In the genomic region with DNA sequence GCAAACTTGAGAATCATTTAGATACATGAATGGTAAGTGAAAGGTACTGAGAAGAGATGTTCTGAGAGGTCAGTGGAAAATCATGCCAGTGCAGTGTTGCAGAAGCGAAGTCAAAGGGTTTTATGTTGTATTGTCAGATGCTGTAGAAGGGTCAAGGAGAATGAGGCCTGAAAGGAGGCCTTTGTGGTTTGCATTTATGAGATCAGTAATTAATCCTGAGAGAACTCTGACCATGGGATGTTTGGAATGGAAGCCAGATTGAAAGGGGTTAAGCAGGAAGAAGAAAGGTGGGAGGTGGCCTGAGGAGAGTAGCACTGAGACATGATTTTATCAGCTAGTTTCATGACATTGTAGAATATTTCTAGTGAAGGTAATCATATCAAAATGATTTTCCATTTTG, we compare ENCODE assay signal across 26 cellular contexts.
A peak's percentile ranks its signal among the peaks of the same experiment; 100 is the strongest.
DNase-seq lines count a peak whose midpoint lies in the region; ATAC-seq, FAIRE-seq and TF ChIP-seq lines count a peak whose summit lies in the region.
"Had no signal": no experiment of that assay in that cellular context is flagged by ENCODE, and none has a peak within 500 bp of the region (broad histone marks: within the 10 kb centered on the region; RNA-seq: fewer than 3 reads in every experiment).

No MANE protein-coding gene starts in this region.

- H3K79me2 ChIP-seq in astrocyte (ENCODE audit: insufficient read depth, low read length), result peaks cover 91% of the 10 kb centered on the region

- no peak overlapping the region for H3K4me3 ChIP-seq in astrocyte (ENCODE audit: insufficient read depth, low read depth, low read length)
- H3K4me3 ChIP-seq: BLaER1 treated with 17β-estradiol and CSF1 and Interleukin-3, amounts not matched to agents 10 nM and 100 nM; Peyer's patch had no signal

- H3K27ac Mint-ChIP-seq in activated naive CD8-positive, alpha-beta T cell treated with anti-CD3 and anti-CD28 coated beads, Interleukin-2, amount 50 U/mL, for 24 hours, result peak overlapping the region; percentile 7
- H3K27ac Mint-ChIP-seq in activated naive CD8-positive, alpha-beta T cell treated with anti-CD3 and anti-CD28 coated beads for 36 hours, result no peak overlapping the region
- H3K27ac Mint-ChIP-seq in astrocyte (ENCODE audit: unreplicated experiment), result peak overlapping the region; percentile 3
- H3K27ac Mint-ChIP-seq in nephron, result peak overlapping the region; percentile 6 to 43 (median 30)
- H3K27ac Mint-ChIP-seq in type B pancreatic cell, result peak overlapping the region; percentile 10
- H3K27ac Mint-ChIP-seq in Calu3 (ENCODE audit: unreplicated experiment), result no peak overlapping the region
- H3K27ac Mint-ChIP-seq: CD8-positive, alpha-beta T cell had no signal

- no peaks in the 10 kb centered on the region for H3K27me3 ChIP-seq in astrocyte (ENCODE audit: insufficient read depth, low read length)
- H3K27me3 ChIP-seq: BLaER1 treated with 17β-estradiol and CSF1 and Interleukin-3, amounts not matched to agents 10 nM and 100 nM; Peyer's patch had no signal

- H3K9me3 ChIP-seq in astrocyte (ENCODE audit: insufficient read depth, low read depth, low read length), result no peaks in the 10 kb centered on the region
- H3K9me3 ChIP-seq: Peyer's patch had no signal

- H3K36me3 ChIP-seq in astrocyte (ENCODE audit: insufficient read depth, low read length), result no peaks in the 10 kb centered on the region
- H3K36me3 ChIP-seq: Peyer's patch had no signal

- H3K4me3 Mint-ChIP-seq in activated naive CD8-positive, alpha-beta T cell treated with anti-CD3 and anti-CD28 coated beads, Interleukin-2, amount 50 U/mL, for 24 hours, result no peak overlapping the region
- H3K4me3 Mint-ChIP-seq in activated naive CD8-positive, alpha-beta T cell treated with anti-CD3 and anti-CD28 coated beads for 36 hours, result no peak overlapping the region
- H3K4me3 Mint-ChIP-seq in astrocyte (ENCODE audit: unreplicated experiment), result no peak overlapping the region
- H3K4me3 Mint-ChIP-seq in nephron, result no peak overlapping the region
- H3K4me3 Mint-ChIP-seq in type B pancreatic cell, result peak overlapping the region; percentile 19
- H3K4me3 Mint-ChIP-seq in activated T-cell treated with anti-CD3 and anti-CD28 coated beads, Interleukin-2, amount 50 U/mL, for 4 hours, result no peak overlapping the region
- H3K4me3 Mint-ChIP-seq in Calu3 (ENCODE audit: low read depth, unreplicated experiment), result no peak overlapping the region
- H3K4me3 Mint-ChIP-seq: CD8-positive, alpha-beta T cell had no signal

- ATAC-seq in activated naive CD8-positive, alpha-beta T cell treated with anti-CD3 and anti-CD28 coated beads, Interleukin-2, amount 50 U/mL, for 24 hours, result no peak
- ATAC-seq in activated T-cell treated with anti-CD3 and anti-CD28 coated beads, Interleukin-2, amount 50 U/mL, for 4 hours, result no peak
- ATAC-seq in GM21367 (IDR thresholded peaks at IDR 0.05; ENCODE audit: unreplicated experiment), result no peak
- ATAC-seq: CD8-positive, alpha-beta T cell; HepG2 had no signal

- no peaks in the 10 kb centered on the region for H3K27me3 Mint-ChIP-seq in activated naive CD8-positive, alpha-beta T cell treated with anti-CD3 and anti-CD28 coated beads, Interleukin-2, amount 50 U/mL, for 24 hours
- no peaks in the 10 kb centered on the region for H3K27me3 Mint-ChIP-seq in activated naive CD8-positive, alpha-beta T cell treated with anti-CD3 and anti-CD28 coated beads for 36 hours
- H3K27me3 Mint-ChIP-seq in astrocyte (ENCODE audit: low read depth, unreplicated experiment) (no peaks in the 10 kb centered on the region), nephron (ENCODE audit: low read depth) (no peaks in the 10 kb centered on the region), type B pancreatic cell (no peaks in the 10 kb centered on the region), Calu3 (ENCODE audit: unreplicated experiment) (no peaks in the 10 kb centered on the region)
- H3K27me3 Mint-ChIP-seq in activated T-cell treated with anti-CD3 and anti-CD28 coated beads, Interleukin-2, amount 50 U/mL, for 4 hours (ENCODE audit: low read depth), result no peaks in the 10 kb centered on the region

- no peak for TF ChIP-seq CTCF in astrocyte (IDR thresholded peaks at IDR 0.05; ENCODE audit: insufficient read depth, low read depth, low read length)
- TF ChIP-seq CTCF in nephron (IDR thresholded peaks at IDR 0.05; ENCODE audit: unreplicated experiment in 3 of 3), result no peak
- TF ChIP-seq CTCF in type B pancreatic cell (conservative IDR thresholded peaks at IDR 0.05), result no peak
- TF ChIP-seq CTCF in Calu3 (IDR thresholded peaks at IDR 0.05; ENCODE audit: unreplicated experiment), result no peak

- no TSS peak for BruUV-seq in Calu3 (replicated peaks; lab: Mats Ljungman, UMichigan)

- H3K9me3 Mint-ChIP-seq in activated naive CD8-positive, alpha-beta T cell treated with anti-CD3 and anti-CD28 coated beads, Interleukin-2, amount 50 U/mL, for 24 hours, result no peaks in the 10 kb centered on the region
- peaks cover 2% of the 10 kb centered on the region for H3K9me3 Mint-ChIP-seq in activated naive CD8-positive, alpha-beta T cell treated with anti-CD3 and anti-CD28 coated beads for 36 hours
- H3K9me3 Mint-ChIP-seq in astrocyte (ENCODE audit: unreplicated experiment) (no peaks in the 10 kb centered on the region), nephron (no peaks in the 10 kb centered on the region), type B pancreatic cell (no peaks in the 10 kb centered on the region), Calu3 (ENCODE audit: low read depth, unreplicated experiment) (no peaks in the 10 kb centered on the region)
- H3K9me3 Mint-ChIP-seq in activated T-cell treated with anti-CD3 and anti-CD28 coated beads, Interleukin-2, amount 50 U/mL, for 4 hours, result no peaks in the 10 kb centered on the region

- intact Hi-C loops in Calu3 (cut with micrococcal nuclease; ENCODE audit: unreplicated experiment), result no loop called here

- peaks cover 84% of the 10 kb centered on the region for H4K20me1 ChIP-seq in astrocyte (ENCODE audit: insufficient read depth, low read length)

- no peak overlapping the region for H3K4me2 ChIP-seq in astrocyte (ENCODE audit: low read length)
- H3K4me2 ChIP-seq: BLaER1 treated with 17β-estradiol and CSF1 and Interleukin-3, amounts not matched to agents 10 nM and 100 nM had no signal

- H3K9ac ChIP-seq in astrocyte (ENCODE audit: low read length), result no peak overlapping the region
- H3K9ac ChIP-seq: BLaER1 treated with 17β-estradiol and CSF1 and Interleukin-3, amounts not matched to agents 10 nM and 100 nM had no signal

- H3K4me1 ChIP-seq in astrocyte (ENCODE audit: insufficient read depth, low read length), result no peaks in the 10 kb centered on the region
- H3K4me1 ChIP-seq: Peyer's patch had no signal

- no peak overlapping the region for H3K27ac ChIP-seq in astrocyte (ENCODE audit: low read depth, low read length)
- H3K27ac ChIP-seq: 22Rv1; BLaER1 treated with 17β-estradiol and CSF1 and Interleukin-3, amounts not matched to agents 10 nM and 100 nM; HL-60; Peyer's patch had no signal

- CTCF ChIA-PET in Calu3 (lab: Charles Lee), result interaction anchor here (0.6 kb wide), 1 partner anchor 10 kb away, joined by 3 read pairs; no protein-coding TSS in a partner anchor

- peaks cover 9% of the 10 kb centered on the region for H3K4me1 Mint-ChIP-seq in activated naive CD8-positive, alpha-beta T cell treated with anti-CD3 and anti-CD28 coated beads, Interleukin-2, amount 50 U/mL, for 24 hours
- peaks cover 11% of the 10 kb centered on the region for H3K4me1 Mint-ChIP-seq in activated naive CD8-positive, alpha-beta T cell treated with anti-CD3 and anti-CD28 coated beads for 36 hours
- H3K4me1 Mint-ChIP-seq in astrocyte (ENCODE audit: low read depth, unreplicated experiment) (peaks cover 23% of the 10 kb centered on the region), nephron (peaks cover 30% of the 10 kb centered on the region), type B pancreatic cell (ENCODE audit: unreplicated experiment) (peaks cover 33% of the 10 kb centered on the region), Calu3 (ENCODE audit: low read depth, unreplicated experiment) (peaks cover 22% of the 10 kb centered on the region)
- peaks cover 9% of the 10 kb centered on the region for H3K4me1 Mint-ChIP-seq in activated T-cell treated with anti-CD3 and anti-CD28 coated beads, Interleukin-2, amount 50 U/mL, for 4 hours (ENCODE audit: low read depth)

- H2AFZ ChIP-seq in astrocyte (ENCODE audit: low read depth, low read length), result no peak overlapping the region

- no peak for FAIRE-seq in astrocyte (lab: Jason Lieb, UNC)
- FAIRE-seq: HepG2 had no signal

- DNase-seq in activated naive CD8-positive, alpha-beta T cell treated with anti-CD3 and anti-CD28 coated beads, Interleukin-2, amount 50 U/mL, for 24 hours, result no peak
- DNase-seq in activated naive CD8-positive, alpha-beta T cell treated with anti-CD3 and anti-CD28 coated beads for 36 hours, result no peak
- DNase-seq in astrocyte (ENCODE audit: low read depth) (no peak), type B pancreatic cell (ENCODE audit: extremely low spot score, unreplicated experiment) (no peak), Calu3 (no peak)
- no peak for DNase-seq in activated T-cell treated with anti-CD3 and anti-CD28 coated beads, Interleukin-2, amount 50 U/mL, for 4 hours
- DNase-seq: ACHN; CD8-positive, alpha-beta T cell; DMS53; EL; GF-D8; HCEC 1CT; KBM-7; NCI-H1092 treated with DMSO at 0.1 percent for 48 hours; NCI-H146; NCI-H2081; NCI-H2171; NCI-H524 treated with DMSO at 0.1 percent for 48 hours; NCI-H82; Peyer's patch had no signal

- H3K36me3 Mint-ChIP-seq in activated naive CD8-positive, alpha-beta T cell treated with anti-CD3 and anti-CD28 coated beads, Interleukin-2, amount 50 U/mL, for 24 hours (ENCODE audit: low read depth), result peaks cover 2% of the 10 kb centered on the region
- peaks cover 3% of the 10 kb centered on the region for H3K36me3 Mint-ChIP-seq in activated naive CD8-positive, alpha-beta T cell treated with anti-CD3 and anti-CD28 coated beads for 36 hours
- H3K36me3 Mint-ChIP-seq in astrocyte (ENCODE audit: low read depth, unreplicated experiment) (peaks cover 3% of the 10 kb centered on the region), nephron (ENCODE audit: low read depth) (peaks cover 14% of the 10 kb centered on the region), type B pancreatic cell (peaks cover 14% of the 10 kb centered on the region), Calu3 (ENCODE audit: insufficient read depth, unreplicated experiment) (no peaks in the 10 kb centered on the region)
- H3K36me3 Mint-ChIP-seq in activated T-cell treated with anti-CD3 and anti-CD28 coated beads, Interleukin-2, amount 50 U/mL, for 4 hours (ENCODE audit: insufficient read depth), result peaks cover 2% of the 10 kb centered on the region

Comparison
In these comparisons a context has a peak if more than half of its experiments do, and no peak if none do; other contexts are left out.
1. H3K27ac Mint-ChIP-seq: peak in activated naive CD8-positive, alpha-beta T cell treated with anti-CD3 and anti-CD28 coated beads, Interleukin-2, amount 50 U/mL, for 24 hours (single experiment), astrocyte (single experiment), nephron (3 of 3) and type B pancreatic cell (single experiment); none in activated naive CD8-positive, alpha-beta T cell treated with anti-CD3 and anti-CD28 coated beads for 36 hours (single experiment) and Calu3 (single experiment).